ENCODE assay signal across 24 cellular contexts in genomic region chr11:116596346-116597260, GRCh38.
"Had no signal": no experiment of that assay in that cellular context is flagged by ENCODE, and none has a peak within 500 bp of the region (broad histone marks: within the 10 kb centered on the region; RNA-seq: fewer than 3 reads in every experiment).

No MANE protein-coding gene starts in this region.

- DNase-seq: activated CD4-positive, alpha-beta memory T cell treated with anti-CD3 and anti-CD28 coated beads, Interleukin-2, amount 10 ng/mL, durations not matched to agents 7 days and 5 days; activated CD4-positive, alpha-beta T cell treated with anti-CD3 and anti-CD28 coated beads for 4 hours; activated gamma-delta T cell treated with Interleukin-2 at 50 U/mL for 16 hours; activated T-cell treated with anti-CD3 and anti-CD28 coated beads, Interleukin-2, amount 50 U/mL, for 4 hours; amniotic stem cell; central memory CD4-positive, alpha-beta T cell; effector CD4-positive, alpha-beta T cell; foreskin fibroblast; left ventricle myocardium superior; nucleus accumbens; stimulated activated CD4-positive, alpha-beta T cell treated with anti-CD3 and anti-CD28 coated beads, Interleukin-15, amount 100 ng/mL, for 24 hours; stimulated activated CD4-positive, alpha-beta T cell treated with anti-CD3 and anti-CD28 coated beads, Interleukin-4, amount 100 ng/mL, for 1 hour; stimulated activated naive CD4-positive, alpha-beta T cell; substantia nigra; T-helper 17 cell; transverse colon had no signal

- H3K9me3 ChIP-seq: right atrium auricular region, transverse colon had no signal

- H3K9me3 Mint-ChIP-seq: activated CD4-positive, alpha-beta memory T cell treated with anti-CD3 and anti-CD28 coated beads, Interleukin-2, amount 10 ng/mL, durations not matched to agents 7 days and 5 days; activated T-cell treated with anti-CD3 and anti-CD28 coated beads, Interleukin-2, amount 50 U/mL, for 4 hours; memory B cell had no signal

- H3K4me3 Mint-ChIP-seq: activated CD4-positive, alpha-beta memory T cell treated with anti-CD3 and anti-CD28 coated beads, Interleukin-2, amount 10 ng/mL, durations not matched to agents 7 days and 5 days; activated naive CD8-positive, alpha-beta T cell; activated T-cell treated with anti-CD3 and anti-CD28 coated beads, Interleukin-2, amount 50 U/mL, for 4 hours; memory B cell; naive thymus-derived CD8-positive, alpha-beta T cell; T-helper 17 cell had no signal

- H3K27ac ChIP-seq: coronary artery, right atrium auricular region, skin epidermis, transverse colon, WERI-Rb-1 had no signal

- H3K4me1 ChIP-seq: right atrium auricular region, transverse colon had no signal

- H3K36me3 ChIP-seq: right atrium auricular region, transverse colon, WERI-Rb-1 had no signal

- ATAC-seq: activated T-cell treated with anti-CD3 and anti-CD28 coated beads, Interleukin-2, amount 50 U/mL, for 4 hours; left ventricle myocardium superior; naive thymus-derived CD8-positive, alpha-beta T cell; T-helper 17 cell had no signal

- H3K4me1 Mint-ChIP-seq: activated CD4-positive, alpha-beta memory T cell treated with anti-CD3 and anti-CD28 coated beads, Interleukin-2, amount 10 ng/mL, durations not matched to agents 7 days and 5 days; memory B cell; naive thymus-derived CD8-positive, alpha-beta T cell; T-helper 17 cell had no signal

- H3K27ac Mint-ChIP-seq: activated CD4-positive, alpha-beta memory T cell treated with anti-CD3 and anti-CD28 coated beads, Interleukin-2, amount 10 ng/mL, durations not matched to agents 7 days and 5 days; activated naive CD8-positive, alpha-beta T cell; memory B cell; progenitor cell of endocrine pancreas; T-helper 17 cell had no signal

- H3K4me3 ChIP-seq: coronary artery, right atrium auricular region, skin epidermis, transverse colon had no signal

- H3K27me3 ChIP-seq: right atrium auricular region had no signal
